Comparison of ENCODE assay signal across 18 cellular contexts in genomic region chr3:64353256-64353655, GRCh38.
DNase-seq lines count a peak whose midpoint lies in the region; ATAC-seq and TF ChIP-seq lines count a peak whose summit lies in the region.
"Had no signal": no experiment of that assay in that cellular context is flagged by ENCODE, and none has a peak within 500 bp of the region (broad histone marks: within the 10 kb centered on the region; RNA-seq: fewer than 3 reads in every experiment).

No MANE protein-coding gene starts in this region.

- H3K4me1 ChIP-seq in mesenchymal stem cell (ENCODE audit: control insufficient read depth, insufficient read depth, low read depth, low read length) (peaks cover 16% of the 10 kb centered on the region), upper lobe of left lung (peaks cover 29 to 49% (median 45%) of the 10 kb centered on the region in 4 donors)

- peaks cover 1% of the 10 kb centered on the region for H3K79me1 ChIP-seq in mesenchymal stem cell (replicated peaks; ENCODE audit: low read length, poor library complexity, severe bottlenecking)

- no peak for TF ChIP-seq CTCF in choroid plexus epithelial cell (conservative IDR thresholded peaks at IDR 0.05; ENCODE audit: low read depth, low read length)
- TF ChIP-seq CTCF in upper lobe of left lung (IDR thresholded peaks at IDR 0.05) = no peak

- peak overlapping the region in 1 of 2 experiments; percentile 2 for H2BK12ac ChIP-seq in mesenchymal stem cell (ENCODE audit: low read length in 2 of 2)

- no peak overlapping the region for H2BK120ac ChIP-seq in mesenchymal stem cell (ENCODE audit: low read depth, low read length)

- no peak overlapping the region for H2BK5ac ChIP-seq in mesenchymal stem cell (ENCODE audit: low read depth, low read length, poor library complexity, severe bottlenecking)

- no peak for ATAC-seq in upper lobe of left lung (ENCODE audit: low FRiP score in 2 of 2)
- ATAC-seq in GM19463 (IDR thresholded peaks at IDR 0.05; ENCODE audit: unreplicated experiment) = no peak
- ATAC-seq: activated T-helper 17 cell treated with anti-CD3 and anti-CD28 coated beads, Interleukin-2, amount 50 U/mL, for 72 hours; gastrocnemius medialis; mucosa of descending colon had no signal

- H4K91ac ChIP-seq in mesenchymal stem cell (ENCODE audit: low read length) = no peak overlapping the region

- DNase-seq in NCI-H446 treated with DMSO at 0.1 percent for 48 hours (lab: John Stamatoyannopoulos, UW) (peak; percentile 15), choroid plexus epithelial cell (ENCODE audit: low read depth) (peak; percentile 58), mesenchymal stem cell (peak; percentile 76), upper lobe of left lung (no peak), NOMO-1 treated with dmso at 0.1 percent for 144 hours (lab: John Stamatoyannopoulos, UW; ENCODE audit: unreplicated experiment) (no peak), mucosa of gallbladder (ENCODE audit: low spot score) (no peak)
- DNase-seq: activated CD4-positive, alpha-beta memory T cell treated with anti-CD3 and anti-CD28 coated beads, Interleukin-2, amount 10 ng/mL, durations not matched to agents 7 days and 5 days; amygdala; CD4-positive, alpha-beta memory T cell; EL; gastrocnemius medialis; immature natural killer cell; mucosa of descending colon; NCI-H1930; SJCRH30; stimulated activated CD4-positive, alpha-beta T cell treated with anti-CD3 and anti-CD28 coated beads, Interleukin-15, amount 100 ng/mL, for 24 hours had no signal

- H4K8ac ChIP-seq in mesenchymal stem cell (ENCODE audit: low read length) = no peak overlapping the region

- H2AK5ac ChIP-seq in mesenchymal stem cell (ENCODE audit: low read length, severe bottlenecking) = no peak overlapping the region

- no peak for TF ChIP-seq POLR2A in upper lobe of left lung (IDR thresholded peaks at IDR 0.05)

- 0% methylated on average over 1 of the region's 4 CpGs for WGBS in mesenchymal stem cell
- 48 to 52% methylated on average over 4 of the region's 4 CpGs for WGBS in upper lobe of left lung, 2 donors

- no peak overlapping the region for H3K4ac ChIP-seq in mesenchymal stem cell (ENCODE audit: low read depth in 1 of 2, low read length in 2 of 2)

- H3K27me3 ChIP-seq in mesenchymal stem cell (ENCODE audit: control insufficient read depth in 1 of 2, insufficient read depth in 1 of 2, low read length in 2 of 2) (no peaks in the 10 kb centered on the region), upper lobe of left lung (no peaks in the 10 kb centered on the region)
- H3K27me3 ChIP-seq: gastrocnemius medialis, SJCRH30 had no signal

- H3K9me3 ChIP-seq in mesenchymal stem cell (ENCODE audit: control insufficient read depth, low read length) (no peaks in the 10 kb centered on the region), upper lobe of left lung (no peaks in the 10 kb centered on the region)
- H3K9me3 ChIP-seq: gastrocnemius medialis, mucosa of descending colon, SJCRH30 had no signal

- no peak overlapping the region for H3K23ac ChIP-seq in mesenchymal stem cell (ENCODE audit: low read length in 2 of 2)

- H3K9ac ChIP-seq in mesenchymal stem cell (ENCODE audit: low read length) = peak overlapping the region; percentile 51

- no peak overlapping the region for H3K14ac ChIP-seq in mesenchymal stem cell (ENCODE audit: low read length in 2 of 2)

- H3K27ac ChIP-seq in mesenchymal stem cell (ENCODE audit: low read length, poor library complexity, severe bottlenecking) (no peak overlapping the region), upper lobe of left lung (peak overlapping the region; percentile 54 to 76 (median 68))
- H3K27ac ChIP-seq: gastrocnemius medialis, SJCRH30 had no signal

- peak overlapping the region in 1 of 2 experiments; percentile 45 for H3K18ac ChIP-seq in mesenchymal stem cell (ENCODE audit: low read depth in 1 of 2, low read length in 2 of 2)

- no peak for TF ChIP-seq EP300 in upper lobe of left lung (IDR thresholded peaks at IDR 0.05)

- no peak overlapping the region for H3K4me2 ChIP-seq in mesenchymal stem cell (ENCODE audit: low read length, poor library complexity, severe bottlenecking)

- H3K4me3 ChIP-seq in choroid plexus epithelial cell (ENCODE audit: low read depth, low read length) (no peak overlapping the region), mesenchymal stem cell (ENCODE audit: insufficient read depth in 1 of 2, low read depth in 1 of 2, low read length in 2 of 2) (no peak overlapping the region), upper lobe of left lung (no peak overlapping the region)
- H3K4me3 ChIP-seq: gastrocnemius medialis, mucosa of descending colon, SJCRH30 had no signal

- no peak overlapping the region for H2AFZ ChIP-seq in mesenchymal stem cell (ENCODE audit: low read depth, low read length)

- no peak overlapping the region for H2BK15ac ChIP-seq in mesenchymal stem cell (ENCODE audit: low read depth, poor library complexity, severe bottlenecking)

- no peaks in the 10 kb centered on the region for H3K36me3 ChIP-seq in mesenchymal stem cell (ENCODE audit: control insufficient read depth in 1 of 2, insufficient read depth in 2 of 2, low read depth in 1 of 2, low read length in 2 of 2)
- no peaks in the 10 kb centered on the region for H3K36me3 ChIP-seq in upper lobe of left lung
- H3K36me3 ChIP-seq: gastrocnemius medialis, SJCRH30 had no signal

Comparison
In these comparisons a context has a peak if more than half of its experiments do, and no peak if none do; other contexts are left out.
1. DNase-seq: peak in NCI-H446 treated with DMSO at 0.1 percent for 48 hours (single experiment), choroid plexus epithelial cell (single experiment) and mesenchymal stem cell (single experiment); none in upper lobe of left lung (0 of 2), NOMO-1 treated with dmso at 0.1 percent for 144 hours (single experiment) and mucosa of gallbladder (single experiment).